Comparison of ENCODE assay signal across 18 cellular contexts in the genomic region with DNA sequence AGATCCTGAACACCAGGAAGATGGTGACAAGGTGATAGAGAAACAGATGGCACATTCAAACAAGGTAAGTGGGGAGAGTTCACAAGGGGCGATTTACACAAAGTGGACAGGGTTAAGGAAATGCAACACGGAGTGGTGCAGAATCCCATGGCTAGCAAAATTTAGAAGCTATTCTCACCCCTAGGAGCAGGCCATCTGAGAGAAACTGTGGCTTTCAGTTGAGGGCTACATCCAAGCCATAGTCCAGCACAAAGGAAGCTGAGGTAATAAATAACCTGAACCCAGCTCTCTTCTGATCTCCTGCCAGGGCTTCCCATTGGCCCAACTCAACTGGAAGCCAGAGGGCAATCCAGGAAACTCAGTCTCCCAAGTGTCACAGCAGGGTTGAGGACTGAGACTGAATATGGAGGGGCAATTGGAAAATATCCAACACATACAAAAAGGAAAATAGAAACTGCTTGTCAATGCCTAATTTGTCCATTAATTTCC. TPM values are rescaled to one million over a fixed set of nuclear protein-coding genes. Genes with fewer than 3 reads are reported as not detected.
DNase-seq lines count a peak whose midpoint lies in the region; ATAC-seq and TF ChIP-seq lines count a peak whose summit lies in the region.
"Had no signal": no experiment of that assay in that cellular context is flagged by ENCODE, and none has a peak within 500 bp of the region (broad histone marks: within the 10 kb centered on the region; RNA-seq: fewer than 3 reads in every experiment).

No MANE protein-coding gene starts in this region.

- no peak for DNase-seq in T-helper 2 cell treated with Interferon-gamma antibody and Interleukin-4, amounts not matched to agents 5 μg/mL and 100 μg/mL, for 36 hours (ENCODE audit: low spot score)
- DNase-seq in T-helper 2 cell = no peak
- DNase-seq in effector memory CD8-positive, alpha-beta T cell = no peak
- no peak for DNase-seq in neural progenitor cell (ENCODE audit: low spot score)
- DNase-seq in HCEC 1CT = no peak
- DNase-seq in C1 segment of cervical spinal cord (lab: John Stamatoyannopoulos, UW) = no peak
- DNase-seq: activated CD4-positive, alpha-beta T cell treated with anti-CD3 and anti-CD28 coated beads, Interleukin-2, amount 10 ng/mL, durations not matched to agents 7 days and 5 days; activated T-cell treated with anti-CD3 and anti-CD28 coated beads, Interleukin-2, amount 50 U/mL, for 72 hours; aorta; esophagus squamous epithelium; heart right ventricle; KBM-7; kidney; pancreas; stimulated activated naive B cell treated with anti-CD40 and anti-IgM and Interleukin-4, amounts not matched to agents 10 μg/mL and 1 μg/mL and 100 μg/mL, for 72 hours had no signal

- H3K9me2 ChIP-seq in Loucy (replicated peaks; ENCODE audit: low read depth, low read length) = no peaks in the 10 kb centered on the region

- H3K4me1 Mint-ChIP-seq in T-helper 2 cell treated with Interferon-gamma antibody and Interleukin-4, amounts not matched to agents 5 μg/mL and 100 μg/mL, for 36 hours (ENCODE audit: low read depth) = peaks cover 17% of the 10 kb centered on the region
- peaks cover 17 to 18% of the 10 kb centered on the region in 2 donors for H3K4me1 Mint-ChIP-seq in effector memory CD8-positive, alpha-beta T cell (ENCODE audit: low read depth in 2 of 2)
- peaks cover 20% of the 10 kb centered on the region for H3K4me1 Mint-ChIP-seq in neural progenitor cell

- H3K9me3 Mint-ChIP-seq in T-helper 2 cell treated with Interferon-gamma antibody and Interleukin-4, amounts not matched to agents 5 μg/mL and 100 μg/mL, for 36 hours = no peaks in the 10 kb centered on the region
- no peaks in the 10 kb centered on the region for H3K9me3 Mint-ChIP-seq in effector memory CD8-positive, alpha-beta T cell
- H3K9me3 Mint-ChIP-seq in neural progenitor cell = peaks cover 3% of the 10 kb centered on the region
- H3K9me3 Mint-ChIP-seq: activated CD4-positive, alpha-beta T cell treated with anti-CD3 and anti-CD28 coated beads, Interleukin-2, amount 10 ng/mL, durations not matched to agents 7 days and 5 days; activated T-cell treated with anti-CD3 and anti-CD28 coated beads, Interleukin-2, amount 50 U/mL, for 72 hours; dendritic cell treated with granulocyte-macrophage colony-stimulating factor and Interleukin-4, amounts not matched to agents 40 ng/mL and 50 ng/mL, for 4 days; stimulated activated naive B cell treated with anti-CD40 and anti-IgM and Interleukin-4, amounts not matched to agents 10 μg/mL and 1 μg/mL and 100 μg/mL, for 72 hours had no signal

- no peak overlapping the region for H3K27ac Mint-ChIP-seq in T-helper 2 cell treated with Interferon-gamma antibody and Interleukin-4, amounts not matched to agents 5 μg/mL and 100 μg/mL, for 36 hours
- no peak overlapping the region for H3K27ac Mint-ChIP-seq in effector memory CD8-positive, alpha-beta T cell
- H3K27ac Mint-ChIP-seq in neural progenitor cell = no peak overlapping the region

- H3K4me1 ChIP-seq in Loucy (ENCODE audit: insufficient read depth, low read length, poor library complexity, severe bottlenecking) (peaks cover 42% of the 10 kb centered on the region), neural progenitor cell (peaks cover 8% of the 10 kb centered on the region)

- TF ChIP-seq CTCF in Loucy (conservative IDR thresholded peaks at IDR 0.05; ENCODE audit: low read length) (no peak), neural progenitor cell (IDR thresholded peaks at IDR 0.05) (no peak)

- peaks cover 17% of the 10 kb centered on the region for H4K20me1 ChIP-seq in Loucy (ENCODE audit: insufficient read depth, low read length, poor library complexity, severe bottlenecking)
- H4K20me1 ChIP-seq in neural progenitor cell (ENCODE audit: low read depth) = peaks cover 18% of the 10 kb centered on the region

- H3K9me3 ChIP-seq in Loucy (ENCODE audit: insufficient read depth, low read depth, low read length) (no peaks in the 10 kb centered on the region), neural progenitor cell (ENCODE audit: low read depth) (no peaks in the 10 kb centered on the region)
- H3K9me3 ChIP-seq: esophagus squamous epithelium, heart right ventricle, pancreas had no signal

- no peak overlapping the region for H3K27ac ChIP-seq in neural progenitor cell
- H3K27ac ChIP-seq: esophagus squamous epithelium, pancreas had no signal

- ATAC-seq in effector memory CD8-positive, alpha-beta T cell (replicated peaks) = no peak
- ATAC-seq in GM19324 (IDR thresholded peaks at IDR 0.05; ENCODE audit: low FRiP score, unreplicated experiment) = no peak

- no peak overlapping the region for H2AFZ ChIP-seq in Loucy (ENCODE audit: low read length)
- H2AFZ ChIP-seq in neural progenitor cell (replicated peaks) = peak overlapping the region; percentile 92

- no peaks in the 10 kb centered on the region for H3K27me3 ChIP-seq in Loucy (ENCODE audit: insufficient read depth, low read length, poor library complexity, severe bottlenecking)
- no peaks in the 10 kb centered on the region for H3K27me3 ChIP-seq in neural progenitor cell
- H3K27me3 ChIP-seq: esophagus squamous epithelium, heart right ventricle, pancreas had no signal

- H3K36me3 ChIP-seq in Loucy (ENCODE audit: insufficient read depth, low read length) = no peaks in the 10 kb centered on the region
- no peaks in the 10 kb centered on the region for H3K36me3 ChIP-seq in neural progenitor cell
- H3K36me3 ChIP-seq: esophagus squamous epithelium, heart right ventricle, pancreas had no signal

- H3K4me2 ChIP-seq in Loucy (ENCODE audit: low read depth, low read length, poor library complexity, severe bottlenecking) (peak overlapping the region; percentile 71), neural progenitor cell (no peak overlapping the region)

- H3F3A ChIP-seq in Loucy (ENCODE audit: low read depth) = no peaks in the 10 kb centered on the region
- no peaks in the 10 kb centered on the region for H3F3A ChIP-seq in neural progenitor cell (ENCODE audit: low read depth)

- H3K4me3 Mint-ChIP-seq in T-helper 2 cell treated with Interferon-gamma antibody and Interleukin-4, amounts not matched to agents 5 μg/mL and 100 μg/mL, for 36 hours = peak overlapping the region; percentile 30
- H3K4me3 Mint-ChIP-seq in effector memory CD8-positive, alpha-beta T cell = peak overlapping the region; percentile 92 to 96
- H3K4me3 Mint-ChIP-seq in neural progenitor cell = peak overlapping the region; percentile 95

- no peaks in the 10 kb centered on the region for H3K27me3 Mint-ChIP-seq in T-helper 2 cell treated with Interferon-gamma antibody and Interleukin-4, amounts not matched to agents 5 μg/mL and 100 μg/mL, for 36 hours (ENCODE audit: low read depth)
- H3K27me3 Mint-ChIP-seq in effector memory CD8-positive, alpha-beta T cell = no peaks in the 10 kb centered on the region
- H3K27me3 Mint-ChIP-seq in neural progenitor cell (ENCODE audit: insufficient read depth, low read depth) = peaks cover 2% of the 10 kb centered on the region
- H3K27me3 Mint-ChIP-seq: activated CD4-positive, alpha-beta T cell treated with anti-CD3 and anti-CD28 coated beads, Interleukin-2, amount 10 ng/mL, durations not matched to agents 7 days and 5 days; dendritic cell treated with granulocyte-macrophage colony-stimulating factor and Interleukin-4, amounts not matched to agents 40 ng/mL and 50 ng/mL, for 4 days; stimulated activated naive B cell treated with anti-CD40 and anti-IgM and Interleukin-4, amounts not matched to agents 10 μg/mL and 1 μg/mL and 100 μg/mL, for 72 hours had no signal

- H3K36me3 Mint-ChIP-seq in T-helper 2 cell treated with Interferon-gamma antibody and Interleukin-4, amounts not matched to agents 5 μg/mL and 100 μg/mL, for 36 hours (ENCODE audit: low read depth) = peaks cover 3% of the 10 kb centered on the region
- peaks cover 5% of the 10 kb centered on the region for H3K36me3 Mint-ChIP-seq in effector memory CD8-positive, alpha-beta T cell (ENCODE audit: insufficient read depth)
- peaks cover 12% of the 10 kb centered on the region for H3K36me3 Mint-ChIP-seq in neural progenitor cell

- H3K4me3 ChIP-seq in Loucy (ENCODE audit: low read length, poor library complexity, severe bottlenecking) = peak overlapping the region; percentile 91
- no peak overlapping the region for H3K4me3 ChIP-seq in neural progenitor cell

- peaks cover 37% of the 10 kb centered on the region for H3K79me2 ChIP-seq in Loucy (ENCODE audit: insufficient read depth, low read length)
- H3K79me2 ChIP-seq in neural progenitor cell (ENCODE audit: low read depth) = peaks cover 37% of the 10 kb centered on the region

- H3K9ac ChIP-seq in Loucy (ENCODE audit: low read depth, low read length, poor library complexity, severe bottlenecking) = peak overlapping the region; percentile 73
- no peak overlapping the region for H3K9ac ChIP-seq in neural progenitor cell

RNA-seq across cellular contexts. Expression of a gene that starts 1.2 kb away (rescaled TPM):
- 28.3 and 29.7 TPM in 2 replicates for total RNA-seq in neural progenitor cell (ENCODE audit: low replicate concordance)

Comparison
In these comparisons a context has a peak if more than half of its experiments do, and no peak if none do; other contexts are left out.
1. H3K4me3 Mint-ChIP-seq: peak in every context shown above with its lines; median percentile 95 in neural progenitor cell; 94 in effector memory CD8-positive, alpha-beta T cell; 30 in T-helper 2 cell treated with Interferon-gamma antibody and Interleukin-4, amounts not matched to agents 5 μg/mL and 100 μg/mL, for 36 hours.